In the genomic region with DNA sequence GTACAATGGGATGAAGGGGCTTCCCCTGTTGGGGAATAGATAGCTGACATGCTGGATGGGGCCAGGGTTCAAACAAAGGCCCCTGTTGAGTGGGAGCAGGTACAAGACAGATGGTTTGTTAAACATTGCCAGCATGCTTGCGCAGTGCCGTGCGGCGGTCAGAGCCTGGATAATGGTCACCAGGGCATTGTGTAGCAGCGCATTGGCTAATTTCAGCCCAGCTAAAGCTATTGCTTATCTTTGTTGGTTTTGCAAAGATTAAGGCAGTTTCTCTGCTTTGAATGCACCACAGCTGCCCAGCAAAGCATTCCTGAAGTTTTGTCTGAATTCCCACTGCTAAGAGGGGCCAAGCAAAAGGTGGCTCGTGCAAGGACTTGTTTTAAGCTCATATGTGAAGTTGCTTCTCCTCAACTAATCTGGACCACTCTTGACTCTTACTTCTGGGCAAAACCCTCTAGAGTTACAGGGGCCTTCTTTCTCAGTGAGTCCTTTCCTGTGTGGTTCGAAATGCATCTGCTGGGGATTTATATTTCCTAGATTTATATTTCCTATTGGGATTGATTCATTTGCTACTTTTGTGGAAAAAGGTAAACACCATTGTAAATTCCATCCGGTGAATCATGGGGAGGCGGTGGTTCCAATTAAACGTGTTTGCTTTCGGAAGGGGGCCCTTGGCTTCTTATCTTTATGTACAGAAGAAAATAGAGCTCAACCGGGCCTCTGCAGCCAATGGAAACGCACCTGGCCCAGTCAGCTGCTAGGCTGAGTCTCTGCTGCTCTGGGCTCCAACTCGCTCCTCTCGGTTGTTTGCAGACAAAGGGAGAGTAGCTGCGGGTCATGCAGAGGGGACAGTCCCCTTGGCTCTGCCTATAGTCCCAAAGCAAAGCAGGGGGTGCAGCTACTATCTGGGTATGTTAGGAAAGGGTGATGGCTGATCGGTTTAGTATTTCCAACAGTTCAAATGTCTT, we compare ENCODE assay signal across 11 cellular contexts.
A peak's percentile ranks its signal among the peaks of the same experiment; 100 is the strongest.
DNase-seq lines count a peak whose midpoint lies in the region; ATAC-seq and TF ChIP-seq lines count a peak whose summit lies in the region.
"Had no signal": no experiment of that assay in that cellular context is flagged by ENCODE, and none has a peak within 500 bp of the region (broad histone marks: within the 10 kb centered on the region; RNA-seq: fewer than 3 reads in every experiment).

No MANE protein-coding gene starts in this region.

- H3K27me3 ChIP-seq in RWPE2 (ENCODE audit: insufficient read depth, poor library complexity, severe bottlenecking): no peaks in the 10 kb centered on the region

- H3K9me3 ChIP-seq in RWPE2 (ENCODE audit: severe bottlenecking): no peaks in the 10 kb centered on the region

- no peak overlapping the region for H3K4me3 ChIP-seq in RWPE2 (ENCODE audit: severe bottlenecking)

- no peaks in the 10 kb centered on the region for H3K36me3 ChIP-seq in RWPE2 (ENCODE audit: low read depth)

- peak; percentile 92 for ATAC-seq in RWPE2 (ENCODE audit: low read depth)
- no peak for ATAC-seq in HG03521 (IDR thresholded peaks at IDR 0.05; ENCODE audit: unreplicated experiment)
- no peak for ATAC-seq in HG02852 (IDR thresholded peaks at IDR 0.05; ENCODE audit: unreplicated experiment)

- TF ChIP-seq CTCF in RWPE2 (IDR thresholded peaks at IDR 0.05; ENCODE audit: poor library complexity, severe bottlenecking): no peak

- H3K27ac ChIP-seq in RWPE2 (ENCODE audit: poor library complexity, severe bottlenecking): peak overlapping the region; percentile 44

- DNase-seq in COR-L47 (lab: John Stamatoyannopoulos, UW) (peak; percentile 89), NCI-H1436 (lab: John Stamatoyannopoulos, UW) (peak; percentile 51), RWPE2 (ENCODE audit: low spot score) (no peak), left kidney (ENCODE audit: low read depth, low spot score) (peak; percentile 44), NCI-H82 (lab: John Stamatoyannopoulos, UW) (no peak), DMS 273 treated with DMSO at 0.1 percent for 48 hours (lab: John Stamatoyannopoulos, UW) (no peak)
- DNase-seq: ACHN; activated naive CD4-positive, alpha-beta T cell treated with anti-CD3 and anti-CD28 coated beads, Interleukin-2, amount 10 ng/mL, durations not matched to agents 7 days and 5 days; NCI-H1694 had no signal

- peaks cover 13% of the 10 kb centered on the region for H3K4me1 ChIP-seq in RWPE2 (ENCODE audit: insufficient read depth, poor library complexity, severe bottlenecking)

Comparison
In these comparisons a context has a peak if more than half of its experiments do, and no peak if none do; other contexts are left out.
1. DNase-seq: peak in COR-L47 (single experiment), NCI-H1436 (single experiment) and left kidney (single experiment); none in RWPE2 (single experiment), NCI-H82 (single experiment) and DMS 273 treated with DMSO at 0.1 percent for 48 hours (single experiment).